In genomic region chr10:15739437-15739970, GRCh38 we compare ENCODE assay signal across 24 cellular contexts. TPM values are rescaled to one million over a fixed set of nuclear protein-coding genes. Genes with fewer than 3 reads are reported as not detected.
"Had no signal": no experiment of that assay in that cellular context is flagged by ENCODE, and none has a peak within 500 bp of the region (broad histone marks: within the 10 kb centered on the region; RNA-seq: fewer than 3 reads in every experiment).

No MANE protein-coding gene starts in this region.

- H3K27ac ChIP-seq: body of pancreas, epithelial cell of prostate, foreskin keratinocyte, hepatocyte, psoas muscle had no signal

- H3K36me3 ChIP-seq: ovary had no signal

- H3K4me3 ChIP-seq: body of pancreas, dorsolateral prefrontal cortex, hepatocyte, ovary, psoas muscle had no signal

- ATAC-seq: activated CD4-positive, CD25-positive, alpha-beta regulatory T cell treated with anti-CD3 and anti-CD28 coated beads, Interleukin-2, amount 50 U/mL, for 24 hours; activated naive CD4-positive, alpha-beta T cell treated with anti-CD3 and anti-CD28 coated beads, Interleukin-2, amount 50 U/mL, for 72 hours; body of pancreas; foreskin keratinocyte; left colon; SK-N-SH treated with all-trans-retinoic acid at 6 μM for 48 hours; stimulated activated naive CD8-positive, alpha-beta T cell treated with anti-CD3 and anti-CD28 coated beads, Interleukin-15, amount 100 ng/mL, for 72 hours had no signal

- H3K4me1 ChIP-seq: body of pancreas, foreskin keratinocyte, psoas muscle had no signal

- H3K27me3 ChIP-seq: body of pancreas, dorsolateral prefrontal cortex, foreskin keratinocyte, hepatocyte, ovary had no signal

- DNase-seq: activated CD4-positive, alpha-beta T cell treated with anti-CD3 and anti-CD28 coated beads, Interleukin-2, amount 10 ng/mL, durations not matched to agents 7 days and 5 days; activated CD8-positive, alpha-beta memory T cell treated with anti-CD3 and anti-CD28 coated beads for 24 hours; activated CD8-positive, alpha-beta memory T cell treated with anti-CD3 and anti-CD28 coated beads, Interleukin-2, amount 50 U/mL, for 48 hours; activated effector memory CD4-positive, alpha-beta T cell treated with Interleukin-2 at 50 U/mL for 16 hours; activated T-cell treated with anti-CD3 and anti-CD28 coated beads, Interleukin-2, amount 50 U/mL, for 48 hours; body of pancreas; dorsolateral prefrontal cortex; endodermal cell; foreskin keratinocyte; left colon; naive B cell; psoas muscle; small intestine; stimulated activated CD4-positive, alpha-beta T cell treated with anti-CD3 and anti-CD28 coated beads, Interleukin-15, amount 100 ng/mL, for 24 hours; stimulated activated CD4-positive, alpha-beta T cell treated with anti-CD3 and anti-CD28 coated beads, Interleukin-2, amount 100 ng/mL, for 48 hours; stimulated activated naive CD8-positive, alpha-beta T cell treated with anti-CD3 and anti-CD28 coated beads, Interleukin-15, amount 100 ng/mL, for 72 hours had no signal

- H3K9me3 ChIP-seq: body of pancreas, ovary, psoas muscle had no signal

RNA-seq across cellular contexts. Expression of gene ITGA8, which starts 19.8 kb away (rescaled TPM):
- total RNA-seq: activated CD4-positive, alpha-beta T cell treated with anti-CD3 and anti-CD28 coated beads, Interleukin-2, amount 10 ng/mL, durations not matched to agents 7 days and 5 days; activated naive CD4-positive, alpha-beta T cell treated with anti-CD3 and anti-CD28 coated beads, Interleukin-2, amount 50 U/mL, for 72 hours; foreskin keratinocyte; mononuclear cell; T-helper 1 cell treated with Interleukin-12 subunit alpha and Interleukin-12 subunit beta and Interleukin-4 antibody, amounts not matched to agents 30 ng/mL and 1 ng/mL, for 36 hours had no signal
